Comparison of ENCODE assay signal across 13 cellular contexts in genomic region chr19:45049073-45049736, GRCh38. TPM values are rescaled to one million over a fixed set of nuclear protein-coding genes. Genes with fewer than 3 reads are reported as not detected.
DNase-seq lines count a peak whose midpoint lies in the region; ATAC-seq and TF ChIP-seq lines count a peak whose summit lies in the region.
"Had no signal": no experiment of that assay in that cellular context is flagged by ENCODE, and none has a peak within 500 bp of the region (broad histone marks: within the 10 kb centered on the region; RNA-seq: fewer than 3 reads in every experiment).

No MANE protein-coding gene starts in this region.

- no peaks in the 10 kb centered on the region for H3K9me3 Mint-ChIP-seq in activated CD4-positive, alpha-beta T cell treated with anti-CD3 and anti-CD28 coated beads for 36 hours (ENCODE audit: low read depth)

- TF ChIP-seq POLR2A in adrenal gland (IDR thresholded peaks at IDR 0.05) (no peak), Peyer's patch (IDR thresholded peaks at IDR 0.05) (no peak)

- peaks cover 40% of the 10 kb centered on the region for H3K36me3 Mint-ChIP-seq in activated CD4-positive, alpha-beta T cell treated with anti-CD3 and anti-CD28 coated beads for 36 hours (ENCODE audit: low read depth)

- no peaks in the 10 kb centered on the region for H3K9me3 ChIP-seq in adrenal gland (replicated peaks in 1 of 3)
- no peaks in the 10 kb centered on the region for H3K9me3 ChIP-seq in heart right ventricle
- H3K9me3 ChIP-seq in skeletal muscle tissue (ENCODE audit: control insufficient read depth in 3 of 3, low read length in 3 of 3) = no peaks in the 10 kb centered on the region
- H3K9me3 ChIP-seq in Peyer's patch = no peaks in the 10 kb centered on the region
- H3K9me3 ChIP-seq: A549, thoracic aorta had no signal

- no peak for DNase-seq in activated CD4-positive, alpha-beta T cell treated with anti-CD3 and anti-CD28 coated beads for 36 hours
- DNase-seq in activated CD4-positive, alpha-beta T cell treated with anti-CD3 and anti-CD28 coated beads, Interleukin-2, amount 50 U/mL, for 4 hours = no peak
- DNase-seq in adrenal gland (peak in 6 of 7 donors; percentile 62 to 83 (median 70)), heart right ventricle (peak; percentile 33 to 44), Peyer's patch (no peak)
- no peak for DNase-seq in stimulated activated CD4-positive, alpha-beta T cell treated with anti-CD3 and anti-CD28 coated beads, Interleukin-12 subunit alpha, Interleukin-12 subunit beta, amount 100 ng/mL, for 4 hours
- DNase-seq: activated naive CD4-positive, alpha-beta T cell; midbrain; NK-92 treated with Interleukin-12 subunit alpha and Interleukin-12 subunit beta, amount 100 ng/mL, for 24 hours had no signal

- TF ChIP-seq CTCF in adrenal gland (IDR thresholded peaks at IDR 0.05) (no peak), heart right ventricle (IDR thresholded peaks at IDR 0.05) (no peak), Peyer's patch (IDR thresholded peaks at IDR 0.05) (no peak)

- WGBS in adrenal gland, 4 donors = 57 to 73% (median 67%) methylated on average over 3 to 8 of the region's 8 CpGs
- WGBS in heart right ventricle, 2 donors = 73 to 81% methylated on average over 8 of the region's 8 CpGs

- no peaks in the 10 kb centered on the region for H3K27me3 ChIP-seq in adrenal gland
- no peaks in the 10 kb centered on the region for H3K27me3 ChIP-seq in heart right ventricle
- no peaks in the 10 kb centered on the region for H3K27me3 ChIP-seq in skeletal muscle tissue (ENCODE audit: control insufficient read depth in 3 of 3, insufficient read depth in 3 of 3, low read length in 3 of 3)
- H3K27me3 ChIP-seq in Peyer's patch = no peaks in the 10 kb centered on the region

- POLR2A ChIA-PET in activated CD4-positive, alpha-beta T cell treated with anti-CD3 and anti-CD28 coated beads for 36 hours (lab: Charles Lee) = no interaction called here

- H3K27ac ChIP-seq in adrenal gland = peak overlapping the region in 3 of 5 donors; percentile 18 to 50 (median 32)
- peak overlapping the region in 4 of 10 donors; percentile 8 to 57 (median 32) for H3K27ac ChIP-seq in heart right ventricle
- H3K27ac ChIP-seq in skeletal muscle tissue (ENCODE audit: low read depth, low read length) = no peak overlapping the region
- peak overlapping the region in 1 of 4 donors; percentile 2 for H3K27ac ChIP-seq in Peyer's patch
- H3K27ac ChIP-seq: thoracic aorta had no signal

- H3K4me3 ChIP-seq in adrenal gland = no peak overlapping the region
- no peak overlapping the region for H3K4me3 ChIP-seq in heart right ventricle
- peak overlapping the region in 1 of 3 donors; percentile 6 for H3K4me3 ChIP-seq in skeletal muscle tissue (ENCODE audit: low read length in 3 of 3)
- H3K4me3 ChIP-seq in Peyer's patch = no peak overlapping the region
- H3K4me3 ChIP-seq: A549, thoracic aorta had no signal

- no peak for ATAC-seq in activated CD4-positive, alpha-beta T cell treated with anti-CD3 and anti-CD28 coated beads for 36 hours
- ATAC-seq in heart right ventricle = peak in 7 of 8 donors; percentile 49 to 87 (median 76)
- ATAC-seq in GM19467 (IDR thresholded peaks at IDR 0.05; ENCODE audit: unreplicated experiment) = no peak

- H3K27me3 Mint-ChIP-seq in activated CD4-positive, alpha-beta T cell treated with anti-CD3 and anti-CD28 coated beads for 36 hours = no peaks in the 10 kb centered on the region

- H3K9ac ChIP-seq in skeletal muscle tissue (ENCODE audit: low read depth in 1 of 3, low read length in 3 of 3) = peak overlapping the region in 2 of 3 donors; percentile 33 to 45

- peak overlapping the region; percentile 44 for H3K27ac Mint-ChIP-seq in activated CD4-positive, alpha-beta T cell treated with anti-CD3 and anti-CD28 coated beads for 36 hours

- intact Hi-C loops in activated CD4-positive, alpha-beta T cell treated with anti-CD3 and anti-CD28 coated beads for 36 hours (cut with DNase I, micrococcal nuclease) = no loop called here
- intact Hi-C loops in adrenal gland (cut with DNase I) (no loop called here), heart right ventricle (cut with DNase I) (no loop called here)

- no peak overlapping the region for H3K4me3 Mint-ChIP-seq in activated CD4-positive, alpha-beta T cell treated with anti-CD3 and anti-CD28 coated beads for 36 hours

- H3K4me1 ChIP-seq in adrenal gland (replicated peaks in 1 of 2) (peaks cover 22 to 38% of the 10 kb centered on the region in 2 donors), heart right ventricle (peaks cover 0 to 72% (median 48%) of the 10 kb centered on the region in 9 donors), skeletal muscle tissue (ENCODE audit: control insufficient read depth in 3 of 3, insufficient read depth in 3 of 3, low read length in 3 of 3) (peaks cover 10 to 28% (median 21%) of the 10 kb centered on the region in 3 donors), Peyer's patch (peaks cover 0 to 40% (median 8%) of the 10 kb centered on the region in 4 donors)

- peaks cover 37% of the 10 kb centered on the region for H3K4me1 Mint-ChIP-seq in activated CD4-positive, alpha-beta T cell treated with anti-CD3 and anti-CD28 coated beads for 36 hours

- CTCF ChIA-PET in activated CD4-positive, alpha-beta T cell treated with anti-CD3 and anti-CD28 coated beads for 36 hours (lab: Charles Lee) = interaction anchor here (0.6 to 1.8 kb wide), 2 partner anchors 10 to 26 kb away, joined by 3 to 10 read pairs; no protein-coding TSS in a partner anchor

- H3K36me3 ChIP-seq in adrenal gland (replicated peaks in 1 of 2) = peaks cover 0 to 41% of the 10 kb centered on the region in 2 donors
- H3K36me3 ChIP-seq in heart right ventricle = peaks cover 0 to 75% (median 17%) of the 10 kb centered on the region in 9 donors
- H3K36me3 ChIP-seq in skeletal muscle tissue (ENCODE audit: control insufficient read depth in 3 of 3, insufficient read depth in 3 of 3, low read length in 3 of 3) = peaks cover 33 to 43% (median 35%) of the 10 kb centered on the region in 3 donors
- H3K36me3 ChIP-seq in Peyer's patch = peaks cover 0 to 50% (median 0%) of the 10 kb centered on the region in 3 donors

RNA-seq across cellular contexts. Expression of gene CLASRP, which starts 10.4 kb away (rescaled TPM):
- 100 to 1,000 TPM; 101 to 103 TPM for total RNA-seq in activated CD4-positive, alpha-beta T cell treated with anti-CD3 and anti-CD28 coated beads for 36 hours
- total RNA-seq in adrenal gland (100 to 1,000 TPM in 1 of 8 donors, 10 to 100 TPM in 7; 22.6 to 137 (median 64.7) TPM), heart right ventricle (10 to 100 TPM; 24.0 to 50.4 (median 30.0) TPM), skeletal muscle tissue (7.8 TPM), Peyer's patch (100 to 1,000 TPM in 3 of 4 donors, 10 to 100 TPM in 1; 94.2 to 310 (median 147) TPM)
- polyA plus RNA-seq in adrenal gland (100 to 1,000 TPM in 2 of 3 donors, 10 to 100 TPM in 1; 39.8 to 730 (median 246) TPM), heart right ventricle (100 to 1,000 TPM in 1 of 2 donors, 10 to 100 TPM in 1; 26.9 to 142 TPM)

RNA-seq across cellular contexts. Expression of gene ZNF296, which starts 27.1 kb away (rescaled TPM):
- 1 to 10 TPM; 3.1 to 4.8 TPM for total RNA-seq in activated CD4-positive, alpha-beta T cell treated with anti-CD3 and anti-CD28 coated beads for 36 hours
- total RNA-seq in adrenal gland = 1 to 10 TPM in 2 of 8 donors, under 1 TPM in 5, not detected in 1; 0.55 to 1.3 (median 0.70) TPM
- 10 to 100 TPM in 1 of 3 donors, 1 to 10 TPM in 1, not detected in 1; 2.5 to 13.2 TPM for polyA plus RNA-seq in adrenal gland
- under 1 TPM in 5 of 10 donors, not detected in 5; 0.15 to 0.29 (median 0.21) TPM for total RNA-seq in heart right ventricle
- polyA plus RNA-seq in heart right ventricle = under 1 TPM; 0.22 to 0.95 TPM
- total RNA-seq in skeletal muscle tissue = not detected
- total RNA-seq in Peyer's patch = 1 to 10 TPM in 3 of 4 donors, not detected in 1; 2.1 to 5.5 (median 5.4) TPM

RNA-seq across cellular contexts. Expression of gene GEMIN7, which starts 29.9 kb away (rescaled TPM):
- 10 to 100 TPM; 35.4 to 35.5 TPM for total RNA-seq in activated CD4-positive, alpha-beta T cell treated with anti-CD3 and anti-CD28 coated beads for 36 hours
- 10 to 100 TPM in 6 of 8 donors, 1 to 10 TPM in 2; 4.0 to 22.0 (median 14.5) TPM for total RNA-seq in adrenal gland
- 10 to 100 TPM; 11.3 to 29.0 (median 23.9) TPM for polyA plus RNA-seq in adrenal gland
- 10 to 100 TPM; 10.7 to 23.5 (median 13.0) TPM for total RNA-seq in heart right ventricle
- polyA plus RNA-seq in heart right ventricle = 10 to 100 TPM; 25.9 to 38.2 TPM
- total RNA-seq in skeletal muscle tissue = 16.7 TPM
- 10 to 100 TPM in 3 of 4 donors, not detected in 1; 28.7 to 34.2 (median 29.6) TPM for total RNA-seq in Peyer's patch

RNA-seq across cellular contexts. Expression of gene PPP1R37, which starts 43.8 kb away (rescaled TPM):
- total RNA-seq in activated CD4-positive, alpha-beta T cell treated with anti-CD3 and anti-CD28 coated beads for 36 hours = 10 to 100 TPM; 12.5 to 14.1 TPM
- total RNA-seq in adrenal gland (10 to 100 TPM; 39.6 to 86.7 (median 55.7) TPM), heart right ventricle (10 to 100 TPM; 12.5 to 19.2 (median 15.8) TPM), skeletal muscle tissue (16.2 TPM), Peyer's patch (10 to 100 TPM; 41.8 to 75.1 (median 54.2) TPM)
- polyA plus RNA-seq in adrenal gland (100 to 1,000 TPM in 1 of 3 donors, 10 to 100 TPM in 2; 16.4 to 244 (median 45.4) TPM), heart right ventricle (10 to 100 TPM; 20.9 to 38.3 TPM)

RNA-seq across cellular contexts. Expression of gene RELB, which starts 47.9 kb away (rescaled TPM):
- 10 to 100 TPM; 43.8 to 51.2 TPM for total RNA-seq in activated CD4-positive, alpha-beta T cell treated with anti-CD3 and anti-CD28 coated beads for 36 hours
- 10 to 100 TPM in 7 of 8 donors, 1 to 10 TPM in 1; 6.5 to 39.1 (median 13.0) TPM for total RNA-seq in adrenal gland
- polyA plus RNA-seq in adrenal gland = 10 to 100 TPM in 2 of 3 donors, 1 to 10 TPM in 1; 3.9 to 17.7 (median 12.4) TPM
- total RNA-seq in heart right ventricle = 10 to 100 TPM in 1 of 10 donors, 1 to 10 TPM in 9; 1.3 to 19.3 (median 5.5) TPM
- 10 to 100 TPM in 1 of 2 donors, 1 to 10 TPM in 1; 1.4 to 13.0 TPM for polyA plus RNA-seq in heart right ventricle
- 7.8 TPM for total RNA-seq in skeletal muscle tissue
- total RNA-seq in Peyer's patch = 10 to 100 TPM; 13.3 to 49.8 (median 20.4) TPM

Comparison
In these comparisons a context has a peak if more than half of its experiments do, and no peak if none do; other contexts are left out.
1. ATAC-seq: peak in heart right ventricle (7 of 8); none in activated CD4-positive, alpha-beta T cell treated with anti-CD3 and anti-CD28 coated beads for 36 hours (single experiment) and GM19467 (single experiment).
2. DNase-seq: peak in adrenal gland (6 of 7) and heart right ventricle (2 of 2); none in activated CD4-positive, alpha-beta T cell treated with anti-CD3 and anti-CD28 coated beads for 36 hours (single experiment), activated CD4-positive, alpha-beta T cell treated with anti-CD3 and anti-CD28 coated beads, Interleukin-2, amount 50 U/mL, for 4 hours (0 of 2), stimulated activated CD4-positive, alpha-beta T cell treated with anti-CD3 and anti-CD28 coated beads, Interleukin-12 subunit alpha, Interleukin-12 subunit beta, amount 100 ng/mL, for 4 hours (single experiment) and Peyer's patch (0 of 3).